Comparison of ENCODE assay signal across 1 cellular context in the genomic region with DNA sequence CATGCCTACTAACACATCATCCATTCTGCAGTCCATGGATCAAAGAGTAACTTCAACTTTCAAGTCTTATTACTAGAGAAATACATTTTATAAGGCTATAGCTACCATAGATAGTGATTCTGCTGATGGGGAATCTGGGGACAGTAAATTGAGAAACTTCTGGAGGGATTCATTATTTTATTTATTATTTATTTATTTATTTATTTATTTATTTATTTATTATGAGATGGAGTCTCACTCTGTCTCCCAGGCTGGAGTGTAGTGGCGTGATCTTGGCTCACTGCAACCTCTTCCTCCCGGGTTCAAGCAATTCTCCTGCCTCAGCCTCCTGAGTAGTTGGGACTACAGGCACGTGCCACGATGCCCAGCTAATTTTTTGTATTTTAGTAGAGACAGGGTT. TPM values are rescaled to one million over a fixed set of nuclear protein-coding genes. Genes with fewer than 3 reads are reported as not detected.
"Had no signal": no experiment of that assay in that cellular context is flagged by ENCODE, and none has a peak within 500 bp of the region (broad histone marks: within the 10 kb centered on the region; RNA-seq: fewer than 3 reads in every experiment).

No MANE protein-coding gene starts in this region.

RNA-seq across cellular contexts. Expression of a gene that starts 34.3 kb away (rescaled TPM):
- total RNA-seq: ascending aorta had no signal
